In genomic region chr3:93979850-93980677, GRCh38 we compare ENCODE assay signal across 1 cellular context.
TF ChIP-seq lines count a peak whose summit lies in the region.

Gene ARL13B, plus strand, starts transcription at chr3:93980155. Its CDS starts 269 bp downstream, at chr3:93980424.

TF ChIP-seq in K562, 482 proteins besides CTCF, POLR2A, EP300 and RAD21 (continued from another document and continues in another):
- TF ChIP-seq MAX (CRISPR knock-in tag; IDR thresholded peaks at IDR 0.05): no peak
- TF ChIP-seq ZBTB9 (CRISPR knock-in tag; IDR thresholded peaks at IDR 0.05): no peak
- TF ChIP-seq ARID4B (CRISPR knock-in tag; IDR thresholded peaks at IDR 0.05): no peak
- TF ChIP-seq CREB3 (tag; conservative IDR thresholded peaks at IDR 0.05; ENCODE audit: low read depth): no peak
- no peak for TF ChIP-seq MITF (IDR thresholded peaks at IDR 0.05)
- TF ChIP-seq NFE2L1 (tag; IDR thresholded peaks at IDR 0.05; ENCODE audit: borderline replicate concordance, low read depth): no peak
- TF ChIP-seq KAT2B (IDR thresholded peaks at IDR 0.05; ENCODE audit: low read depth, low read length): no peak
- no peak for TF ChIP-seq NR3C1 (CRISPR knock-in tag; IDR thresholded peaks at IDR 0.05)
- TF ChIP-seq TSC22D4 (tag; IDR thresholded peaks at IDR 0.05): no peak
- TF ChIP-seq STAT6 (CRISPR knock-in tag; IDR thresholded peaks at IDR 0.05): 0 out of 2 replicates have a peak, but pooled peaks have one; percentile 53
- no peak for TF ChIP-seq NFATC3 (IDR thresholded peaks at IDR 0.05)
- no peak for TF ChIP-seq ZSCAN32 (CRISPR knock-in tag; IDR thresholded peaks at IDR 0.05)
- TF ChIP-seq NR4A1 (CRISPR knock-in tag; IDR thresholded peaks at IDR 0.05): no peak
- no peak for TF ChIP-seq NR4A1 (tag; IDR thresholded peaks at IDR 0.05)
- peak; percentile 76 for TF ChIP-seq SUPT5H (IDR thresholded peaks at IDR 0.05)
- no peak for TF ChIP-seq AFF4 (CRISPR knock-in tag; IDR thresholded peaks at IDR 0.05)
- no peak for TF ChIP-seq ZNF280A (IDR thresholded peaks at IDR 0.05; ENCODE audit: low read depth, partially characterized antibody)
- TF ChIP-seq PATZ1 (CRISPR knock-in tag; IDR thresholded peaks at IDR 0.05; ENCODE audit: borderline replicate concordance): no peak
- peak; percentile 95 for TF ChIP-seq CREM (IDR thresholded peaks at IDR 0.05; ENCODE audit: low read depth)
- peak; percentile 66; the same call in 1 of the 2 replicates for TF ChIP-seq CTBP1 (IDR thresholded peaks at IDR 0.05; ENCODE audit: borderline replicate concordance)
- no peak for TF ChIP-seq ATF3 (IDR thresholded peaks at IDR 0.05)
- TF ChIP-seq ATF3 (CRISPR knock-in tag; conservative IDR thresholded peaks at IDR 0.05): no peak
- TF ChIP-seq L3MBTL2 (IDR thresholded peaks at IDR 0.05): peak; percentile 33; the same call in 1 of the 2 replicates
- TF ChIP-seq MNT (conservative IDR thresholded peaks at IDR 0.05): peak; percentile 25 to 71; a peak in 3 of 4 replicates
- no peak for TF ChIP-seq ARID3B (CRISPR knock-in tag; IDR thresholded peaks at IDR 0.05; ENCODE audit: borderline replicate concordance)
- peak; percentile 29; the same call in 1 of the 2 replicates for TF ChIP-seq PKNOX1 (IDR thresholded peaks at IDR 0.05)
- no peak for TF ChIP-seq BCL6 (CRISPR knock-in tag; IDR thresholded peaks at IDR 0.05)
